In the genomic region with DNA sequence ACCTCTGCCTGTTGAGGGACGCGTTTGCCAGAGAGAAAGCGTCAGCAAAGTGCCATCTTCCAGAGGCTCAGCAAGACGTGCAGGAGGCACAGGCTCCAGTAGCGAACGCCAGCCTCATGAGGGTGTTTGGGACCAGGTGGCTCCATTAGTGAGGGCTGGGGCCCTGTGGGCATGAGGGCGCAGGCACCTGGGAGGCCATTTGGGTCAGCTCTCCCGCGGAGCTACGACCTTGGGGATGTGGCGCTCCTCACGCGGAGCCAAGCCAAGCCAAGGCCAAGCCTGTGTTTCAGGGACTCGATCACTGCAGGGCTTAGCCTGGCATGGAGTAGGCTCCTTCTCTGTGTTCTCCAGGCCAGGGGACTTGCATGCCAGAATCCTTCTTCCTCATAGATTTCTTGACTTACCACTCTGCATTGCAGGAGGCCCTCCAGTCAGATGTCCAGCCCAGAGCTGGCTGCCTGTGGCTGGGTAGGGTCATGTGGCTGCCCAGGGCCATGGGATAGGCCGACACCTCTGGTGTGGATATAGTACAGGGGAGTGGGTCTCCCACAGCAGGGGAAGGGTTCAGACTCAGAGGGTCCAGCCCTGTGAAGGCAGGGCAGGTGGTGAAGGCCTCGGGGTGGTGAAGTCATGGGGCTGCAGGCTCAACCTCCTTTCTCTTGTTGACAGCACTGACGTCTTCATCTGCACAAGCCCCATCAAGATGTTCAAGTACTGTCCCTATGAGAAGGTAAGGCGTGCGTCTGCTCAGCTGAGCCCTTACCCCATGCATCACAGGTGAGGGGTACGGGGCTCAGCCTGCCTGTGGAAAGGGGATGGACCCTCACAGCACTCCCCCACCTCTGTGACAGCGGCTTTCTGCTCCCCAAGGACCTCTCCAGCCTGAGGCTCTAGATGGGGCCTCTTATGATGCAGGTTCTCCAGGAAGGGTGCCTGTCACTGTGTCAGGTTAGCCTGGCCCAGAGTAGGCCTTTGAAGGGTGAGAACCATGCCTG, we compare ENCODE assay signal across 22 cellular contexts. TPM values are rescaled to one million over a fixed set of nuclear protein-coding genes. Genes with fewer than 3 reads are reported as not detected.
DNase-seq lines count a peak whose midpoint lies in the region; ATAC-seq and TF ChIP-seq lines count a peak whose summit lies in the region.
"Had no signal": no experiment of that assay in that cellular context is flagged by ENCODE, and none has a peak within 500 bp of the region (broad histone marks: within the 10 kb centered on the region; RNA-seq: fewer than 3 reads in every experiment).

No MANE protein-coding gene starts in this region.

- ATAC-seq in right cardiac atrium (peak; percentile 17 to 30), left ventricle myocardium superior (no peak), sciatic nerve (peak; percentile 45), aorta (ENCODE audit: low FRiP score) (peak; percentile 19)
- ATAC-seq: GM12878 had no signal

- H3K27ac ChIP-seq in right cardiac atrium (ENCODE audit: low read length) (no peak overlapping the region), aorta (ENCODE audit: low read depth in 1 of 2, low read length in 2 of 2) (no peak overlapping the region), colonic mucosa (no peak overlapping the region)
- H3K27ac ChIP-seq: RWPE1, SJCRH30 had no signal

- intact Hi-C loops in right cardiac atrium (cut with DNase I) (no loop called here), left ventricle myocardium superior (cut with micrococcal nuclease) (no loop called here), sciatic nerve (cut with DNase I) (no loop called here), aorta (cut with DNase I) (no loop called here), colonic mucosa (cut with DNase I) (no loop called here)

- H3K9me3 ChIP-seq in right cardiac atrium (ENCODE audit: control insufficient read depth, low read length) (no peaks in the 10 kb centered on the region), aorta (ENCODE audit: control insufficient read depth, low read length) (no peaks in the 10 kb centered on the region), colonic mucosa (no peaks in the 10 kb centered on the region)
- H3K9me3 ChIP-seq: SJCRH30 had no signal

- WGBS in right cardiac atrium = 94% methylated on average over 21 of the region's 21 CpGs
- WGBS in aorta, 2 donors = 94 to 95% methylated on average over 21 of the region's 21 CpGs

- H3K27me3 ChIP-seq in right cardiac atrium (ENCODE audit: control insufficient read depth, insufficient read depth) = no peaks in the 10 kb centered on the region
- no peaks in the 10 kb centered on the region for H3K27me3 ChIP-seq in aorta (ENCODE audit: control insufficient read depth in 1 of 2, insufficient read depth in 2 of 2, low read length in 1 of 2)
- H3K27me3 ChIP-seq in colonic mucosa = no peaks in the 10 kb centered on the region
- H3K27me3 ChIP-seq: SJCRH30 had no signal

- no peak for TF ChIP-seq CTCF in colonic mucosa (IDR thresholded peaks at IDR 0.05)

- H3K36me3 ChIP-seq in aorta (ENCODE audit: control insufficient read depth in 1 of 2, insufficient read depth in 2 of 2, low read length in 1 of 2) (no peaks in the 10 kb centered on the region), colonic mucosa (no peaks in the 10 kb centered on the region)
- H3K36me3 ChIP-seq: SJCRH30 had no signal

- H3K9ac ChIP-seq in colonic mucosa (ENCODE audit: low read depth in 2 of 2, low read length in 2 of 2) = no peak overlapping the region

- H3K4me3 ChIP-seq in right cardiac atrium (ENCODE audit: low read length) (no peak overlapping the region), aorta (ENCODE audit: low read length in 2 of 2) (no peak overlapping the region), colonic mucosa (no peak overlapping the region)
- H3K4me3 ChIP-seq: GM12878, SJCRH30 had no signal

- H3K4me1 ChIP-seq in right cardiac atrium (ENCODE audit: control insufficient read depth, insufficient read depth, low read length) = no peaks in the 10 kb centered on the region
- H3K4me1 ChIP-seq in aorta (ENCODE audit: control insufficient read depth in 1 of 2, insufficient read depth in 2 of 2, low read length in 2 of 2) = no peaks in the 10 kb centered on the region
- H3K4me1 ChIP-seq in colonic mucosa = no peaks in the 10 kb centered on the region

- DNase-seq in right cardiac atrium (peak in 1 of 3 donors; percentile 44), left ventricle myocardium superior (no peak), iPS-NIHi11 (ENCODE audit: low spot score) (peak; percentile 5), sciatic nerve (ENCODE audit: low spot score) (peak; percentile 32), aorta (peak in 1 of 2 donors; percentile 56), NCI-H2196 treated with DMSO at 0.1 percent for 48 hours (lab: John Stamatoyannopoulos, UW; ENCODE audit: unreplicated experiment) (no peak), NCI-H2107 (lab: John Stamatoyannopoulos, UW) (no peak), colonic mucosa (no peak)
- DNase-seq: C1 segment of cervical spinal cord; DMS79 treated with DMSO at 0.1 percent for 48 hours; GOT3; HFFc6; Kasumi-1; MM.1S; NCI-H1105; NCI-H1694; NCI-H446; NCI-H69; NK-92 treated with Interleukin-12 subunit alpha and Interleukin-12 subunit beta, amount 100 ng/mL, for 24 hours had no signal

RNA-seq across cellular contexts. Expression of a gene that starts 19.6 kb away (rescaled TPM):
- total RNA-seq in right cardiac atrium (1 to 10 TPM; 3.4 to 6.1 (median 5.2) TPM), left ventricle myocardium superior (8.6 TPM), sciatic nerve (3.9 TPM), aorta (1 to 10 TPM; 1.2 to 2.2 TPM), colonic mucosa (1 to 10 TPM; 1.2 to 1.3 TPM)
- polyA plus RNA-seq in right cardiac atrium (6.3 TPM), aorta (1 to 10 TPM in 1 of 2 donors, not detected in 1; 1.6 TPM)

RNA-seq across cellular contexts. Expression of a gene that starts 41.8 kb away (rescaled TPM):
- 10 to 100 TPM; 52.2 to 65.7 (median 57.2) TPM for total RNA-seq in right cardiac atrium
- polyA plus RNA-seq in right cardiac atrium = 52.0 TPM
- 89.4 TPM for total RNA-seq in left ventricle myocardium superior
- 46.8 TPM for total RNA-seq in sciatic nerve
- total RNA-seq in aorta = 10 to 100 TPM; 39.2 to 40.3 TPM
- 10 to 100 TPM; 32.5 to 39.3 TPM for polyA plus RNA-seq in aorta
- 10 to 100 TPM; 43.9 to 60.4 TPM for total RNA-seq in colonic mucosa

Comparison
In these comparisons a context has a peak if more than half of its experiments do, and no peak if none do; other contexts are left out.
1. DNase-seq: peak in iPS-NIHi11 (single experiment) and sciatic nerve (single experiment); none in left ventricle myocardium superior (single experiment), NCI-H2196 treated with DMSO at 0.1 percent for 48 hours (single experiment), NCI-H2107 (single experiment) and colonic mucosa (single experiment).